Comparison of ENCODE assay signal across 9 cellular contexts in the genomic region with DNA sequence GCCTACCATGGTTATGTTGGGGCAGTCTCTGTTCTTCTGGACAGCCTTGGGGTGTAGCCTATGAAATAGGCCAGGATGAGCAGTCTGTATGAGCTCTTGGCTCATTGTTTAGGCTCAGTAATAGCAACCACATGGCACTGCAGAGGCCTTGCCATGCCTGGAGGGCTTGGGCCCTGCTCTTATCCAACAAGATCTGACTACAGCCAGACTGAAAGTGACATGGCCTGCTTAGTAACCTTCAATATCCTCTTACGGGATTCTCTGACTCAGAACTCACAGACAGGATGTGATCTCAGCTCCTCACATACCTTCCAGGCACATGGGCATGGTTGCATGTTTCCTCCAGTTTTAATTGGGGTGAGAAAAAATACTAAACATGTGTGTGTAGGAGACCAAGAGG.
A peak's percentile ranks its signal among the peaks of the same experiment; 100 is the strongest.
DNase-seq lines count a peak whose midpoint lies in the region; ATAC-seq and TF ChIP-seq lines count a peak whose summit lies in the region.
"Had no signal": no experiment of that assay in that cellular context is flagged by ENCODE, and none has a peak within 500 bp of the region (broad histone marks: within the 10 kb centered on the region; RNA-seq: fewer than 3 reads in every experiment).

No MANE protein-coding gene starts in this region.

- peak; percentile 85 for ATAC-seq in CD4-positive, alpha-beta T cell (ENCODE audit: poor library complexity)
- ATAC-seq in GM21367 (IDR thresholded peaks at IDR 0.05; ENCODE audit: unreplicated experiment) = peak; percentile 65

- no peak overlapping the region for H3K27ac ChIP-seq in CD4-positive, alpha-beta T cell (ENCODE audit: low read depth, low read length)
- H3K27ac ChIP-seq: neutrophil had no signal

- no peak overlapping the region for H3K4me3 Mint-ChIP-seq in CD4-positive, alpha-beta T cell
- no peak overlapping the region for H3K4me3 Mint-ChIP-seq in type B pancreatic cell

- no peaks in the 10 kb centered on the region for H3K27me3 ChIP-seq in CD4-positive, alpha-beta T cell (ENCODE audit: control insufficient read depth, insufficient read depth, low read length)
- H3K27me3 ChIP-seq: neutrophil had no signal

- H3K4me1 Mint-ChIP-seq in CD4-positive, alpha-beta T cell (ENCODE audit: low read depth) = peaks cover 14% of the 10 kb centered on the region
- no peaks in the 10 kb centered on the region for H3K4me1 Mint-ChIP-seq in type B pancreatic cell (ENCODE audit: unreplicated experiment)

- H3K27me3 Mint-ChIP-seq in CD4-positive, alpha-beta T cell = no peaks in the 10 kb centered on the region
- H3K27me3 Mint-ChIP-seq in type B pancreatic cell = no peaks in the 10 kb centered on the region

- CTCF ChIA-PET in CD4-positive, alpha-beta T cell (lab: Charles Lee) = no interaction called here

- H3K27ac Mint-ChIP-seq in CD4-positive, alpha-beta T cell = no peak overlapping the region
- H3K27ac Mint-ChIP-seq in type B pancreatic cell = no peak overlapping the region

- no peaks in the 10 kb centered on the region for H3K9me3 Mint-ChIP-seq in CD4-positive, alpha-beta T cell
- H3K9me3 Mint-ChIP-seq in type B pancreatic cell = no peaks in the 10 kb centered on the region

- POLR2A ChIA-PET in CD4-positive, alpha-beta T cell (lab: Charles Lee) = interaction anchor here (0.5 kb wide), 1 partner anchor 63 kb away, joined by 5 read pairs; no protein-coding TSS in a partner anchor

- DNase-seq in CD4-positive, alpha-beta T cell = peak in 3 of 10 experiments; percentile 4 to 19 (median 9)
- DNase-seq in Kasumi-1 (lab: John Stamatoyannopoulos, UW) = peak; percentile 39 to 45
- peak in 3 of 4 experiments; percentile 1 to 2 (median 1) for DNase-seq in activated naive CD4-positive, alpha-beta T cell (lab: John Stamatoyannopoulos, UW)
- peak; percentile 45 to 97 for DNase-seq in lung microvascular endothelial cell (ENCODE audit: low read depth in 2 of 2)
- no peak for DNase-seq in NCI-H146 (lab: John Stamatoyannopoulos, UW)
- no peak for DNase-seq in type B pancreatic cell (ENCODE audit: extremely low spot score, unreplicated experiment)
- no peak for DNase-seq in posterior cingulate gyrus

- TF ChIP-seq CTCF in CD4-positive, alpha-beta T cell (IDR thresholded peaks at IDR 0.05) = no peak
- TF ChIP-seq CTCF in type B pancreatic cell (conservative IDR thresholded peaks at IDR 0.05) = no peak

- intact Hi-C loops in CD4-positive, alpha-beta T cell (cut with DNase I, micrococcal nuclease) = no loop called here
- intact Hi-C loops in posterior cingulate gyrus (cut with DNase I) = no loop called here

- no peaks in the 10 kb centered on the region for H3K36me3 Mint-ChIP-seq in CD4-positive, alpha-beta T cell (ENCODE audit: low read depth)
- no peaks in the 10 kb centered on the region for H3K36me3 Mint-ChIP-seq in type B pancreatic cell

- no peaks in the 10 kb centered on the region for H3K9me3 ChIP-seq in CD4-positive, alpha-beta T cell (ENCODE audit: control insufficient read depth, low read length)
- H3K9me3 ChIP-seq: neutrophil had no signal

Comparison
In these comparisons a context has a peak if more than half of its experiments do, and no peak if none do; other contexts are left out.
1. DNase-seq: peak in Kasumi-1 (2 of 2), activated naive CD4-positive, alpha-beta T cell (3 of 4) and lung microvascular endothelial cell (2 of 2); none in NCI-H146 (single experiment), type B pancreatic cell (single experiment) and posterior cingulate gyrus (0 of 10).